ENCODE assay signal across 8 cellular contexts in the genomic region with DNA sequence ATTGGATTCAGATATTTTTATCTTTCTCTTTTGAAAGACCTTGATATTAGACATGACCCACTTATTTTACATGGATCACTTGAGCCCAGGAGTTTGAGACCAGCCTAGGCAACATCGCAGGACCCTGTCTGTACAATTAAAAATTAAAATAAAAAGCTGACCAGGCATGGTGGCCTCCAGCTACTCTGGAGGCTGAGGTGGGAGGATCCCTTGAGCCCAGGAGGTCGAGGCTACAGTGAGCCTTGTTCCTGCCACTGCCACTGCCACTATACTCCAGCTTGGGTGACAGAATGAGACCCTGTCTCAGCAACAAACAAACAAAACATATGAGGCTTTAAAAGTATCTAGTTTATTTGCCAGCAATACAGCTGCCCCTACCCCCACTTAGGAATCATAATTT. TPM values are rescaled to one million over a fixed set of nuclear protein-coding genes. Genes with fewer than 3 reads are reported as not detected.
DNase-seq lines count a peak whose midpoint lies in the region; ATAC-seq and TF ChIP-seq lines count a peak whose summit lies in the region.

No MANE protein-coding gene starts in this region.

- CTCF ChIA-PET in HEK293 (lab: Yijun Ruan, JAX), result interaction anchor here (1.0 to 1.8 kb wide), 2 partner anchors 53 to 135 kb away, joined by 4 read pairs; no protein-coding TSS in a partner anchor
- CTCF ChIA-PET in WTC11 (lab: Charles Lee), result interaction anchor here (1.0 kb wide), 1 partner anchor 135 kb away, joined by 3 read pairs; no protein-coding TSS in a partner anchor

- peaks cover 0 to 12% of the 10 kb centered on the region in 2 experiments; a peak in 1 of 3 replicates for H3K36me3 ChIP-seq in HEK293 (ENCODE audit: control insufficient read depth in 2 of 2, insufficient read depth in 1 of 2, low read length in 2 of 2)

- H3K4me1 Mint-ChIP-seq in WTC11, result peaks cover 21% of the 10 kb centered on the region
- peaks cover 10% of the 10 kb centered on the region for H3K4me1 Mint-ChIP-seq in glutamatergic neuron (ENCODE audit: low read depth, unreplicated experiment)
- peaks cover 48% of the 10 kb centered on the region for H3K4me1 Mint-ChIP-seq in stimulated activated memory B cell treated with anti-CD40 and anti-IgM and Interleukin-4, amounts not matched to agents 10 μg/mL and 1 μg/mL and 100 μg/mL, for 72 hours

- no peak overlapping the region for H3K27ac ChIP-seq in HEK293 (ENCODE audit: extremely low read depth, low read depth, low read length)

- no peak for TF ChIP-seq CTCF in HEK293 (tag by site-specific recombination; IDR thresholded peaks at IDR 0.05)
- no peak for TF ChIP-seq CTCF in WTC11 (IDR thresholded peaks at IDR 0.05)
- TF ChIP-seq CTCF in glutamatergic neuron (IDR thresholded peaks at IDR 0.05; ENCODE audit: partially characterized antibody, unreplicated experiment), result no peak

- H3K4me1 ChIP-seq in HEK293 (ENCODE audit: control insufficient read depth, insufficient read depth, low read length), result no peaks in the 10 kb centered on the region

- no peak for DNase-seq in WTC11 (ENCODE audit: low spot score)
- no peak for DNase-seq in glutamatergic neuron
- no peak for DNase-seq in NK-92 treated with Interleukin-12 subunit alpha and Interleukin-12 subunit beta, amount 100 ng/mL, for 24 hours (lab: John Stamatoyannopoulos, UW)
- no peak for DNase-seq in DMS79 treated with DMSO at 0.1 percent for 48 hours (lab: John Stamatoyannopoulos, UW)
- no peak for DNase-seq in midbrain (lab: John Stamatoyannopoulos, UW)

- H3K27ac Mint-ChIP-seq in WTC11 (0 out of 2 replicates have a peak overlapping the region, but pooled peaks have one; percentile 96), glutamatergic neuron (ENCODE audit: unreplicated experiment) (no peak overlapping the region)
- peak overlapping the region; percentile 98 for H3K27ac Mint-ChIP-seq in stimulated activated memory B cell treated with anti-CD40 and anti-IgM and Interleukin-4, amounts not matched to agents 10 μg/mL and 1 μg/mL and 100 μg/mL, for 72 hours

- H3K36me3 Mint-ChIP-seq in WTC11, result peaks cover 19% of the 10 kb centered on the region
- no peaks in the 10 kb centered on the region for H3K36me3 Mint-ChIP-seq in glutamatergic neuron (ENCODE audit: unreplicated experiment)
- peaks cover 9% of the 10 kb centered on the region for H3K36me3 Mint-ChIP-seq in stimulated activated memory B cell treated with anti-CD40 and anti-IgM and Interleukin-4, amounts not matched to agents 10 μg/mL and 1 μg/mL and 100 μg/mL, for 72 hours

- H3K4me3 Mint-ChIP-seq in WTC11 (peak overlapping the region; percentile 96), glutamatergic neuron (ENCODE audit: unreplicated experiment) (peak overlapping the region; percentile 89)
- peak overlapping the region; percentile 98 for H3K4me3 Mint-ChIP-seq in stimulated activated memory B cell treated with anti-CD40 and anti-IgM and Interleukin-4, amounts not matched to agents 10 μg/mL and 1 μg/mL and 100 μg/mL, for 72 hours

- no peaks in the 10 kb centered on the region for H3K27me3 Mint-ChIP-seq in WTC11 (ENCODE audit: low read depth)
- no peaks in the 10 kb centered on the region for H3K27me3 Mint-ChIP-seq in glutamatergic neuron (ENCODE audit: unreplicated experiment)
- H3K27me3 Mint-ChIP-seq in stimulated activated memory B cell treated with anti-CD40 and anti-IgM and Interleukin-4, amounts not matched to agents 10 μg/mL and 1 μg/mL and 100 μg/mL, for 72 hours, result no peaks in the 10 kb centered on the region

- ATAC-seq in WTC11 (no peak), HG02938 (IDR thresholded peaks at IDR 0.05; ENCODE audit: unreplicated experiment) (no peak)
- ATAC-seq in stimulated activated memory B cell treated with anti-CD40 and anti-IgM and Interleukin-4, amounts not matched to agents 10 μg/mL and 1 μg/mL and 100 μg/mL, for 72 hours, result no peak

- no peaks in the 10 kb centered on the region for H3K9me3 ChIP-seq in HEK293 (ENCODE audit: control insufficient read depth, insufficient read depth, low read depth, low read length)

- H3K4me3 ChIP-seq in HEK293 (ENCODE audit: low read depth, low read length), result peak overlapping the region; percentile 94; the same call in 1 of the 2 replicates

- POLR2A ChIA-PET in HEK293 (lab: Yijun Ruan, JAX), result no interaction called here
- POLR2A ChIA-PET in WTC11 (lab: Charles Lee), result no interaction called here

- H3K9me3 Mint-ChIP-seq in WTC11 (no peaks in the 10 kb centered on the region), glutamatergic neuron (ENCODE audit: unreplicated experiment) (peaks cover 2% of the 10 kb centered on the region)
- H3K9me3 Mint-ChIP-seq in stimulated activated memory B cell treated with anti-CD40 and anti-IgM and Interleukin-4, amounts not matched to agents 10 μg/mL and 1 μg/mL and 100 μg/mL, for 72 hours, result no peaks in the 10 kb centered on the region

TF ChIP-seq in HEK293, 187 proteins besides CTCF, POLR2A, EP300 and RAD21:
- no peak for TF ChIP-seq ZNF561 (tag by site-specific recombination; IDR thresholded peaks at IDR 0.05; ENCODE audit: borderline replicate concordance)

TF ChIP-seq in WTC11, 78 proteins besides CTCF, POLR2A, EP300 and RAD21 (continues in another document):
- TF ChIP-seq SP1 (CRISPR knock-in tag; conservative IDR thresholded peaks at IDR 0.05), result no peak
- no peak for TF ChIP-seq ESRRA (CRISPR knock-in tag; IDR thresholded peaks at IDR 0.05; ENCODE audit: borderline replicate concordance)
- no peak for TF ChIP-seq OVOL2 (CRISPR knock-in tag; IDR thresholded peaks at IDR 0.05; ENCODE audit: borderline replicate concordance)
- no peak for TF ChIP-seq GTF2I (CRISPR knock-in tag; conservative IDR thresholded peaks at IDR 0.05)
- TF ChIP-seq ATF1 (CRISPR knock-in tag; IDR thresholded peaks at IDR 0.05), result no peak
- TF ChIP-seq ATF6 (CRISPR knock-in tag; IDR thresholded peaks at IDR 0.05), result no peak
- TF ChIP-seq, protein P1, sequence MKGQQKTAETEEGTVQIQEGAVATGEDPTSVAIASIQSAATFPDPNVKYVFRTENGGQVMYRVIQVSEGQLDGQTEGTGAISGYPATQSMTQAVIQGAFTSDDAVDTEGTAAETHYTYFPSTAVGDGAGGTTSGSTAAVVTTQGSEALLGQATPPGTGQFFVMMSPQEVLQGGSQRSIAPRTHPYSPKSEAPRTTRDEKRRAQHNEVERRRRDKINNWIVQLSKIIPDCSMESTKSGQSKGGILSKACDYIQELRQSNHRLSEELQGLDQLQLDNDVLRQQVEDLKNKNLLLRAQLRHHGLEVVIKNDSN (CRISPR knock-in tag; IDR thresholded peaks at IDR 0.05), result no peak
- TF ChIP-seq NR3C1 (CRISPR knock-in tag; conservative IDR thresholded peaks at IDR 0.05; ENCODE audit: low read depth), result no peak
- TF ChIP-seq E2F4 (CRISPR knock-in tag; IDR thresholded peaks at IDR 0.05; ENCODE audit: borderline replicate concordance, low read depth), result no peak
- no peak for TF ChIP-seq RORB (CRISPR knock-in tag; IDR thresholded peaks at IDR 0.05)
- TF ChIP-seq CBFB (CRISPR knock-in tag; IDR thresholded peaks at IDR 0.05; ENCODE audit: low read depth), result no peak
- TF ChIP-seq ZNF416 (CRISPR knock-in tag; IDR thresholded peaks at IDR 0.05), result no peak
- TF ChIP-seq, protein P2, sequence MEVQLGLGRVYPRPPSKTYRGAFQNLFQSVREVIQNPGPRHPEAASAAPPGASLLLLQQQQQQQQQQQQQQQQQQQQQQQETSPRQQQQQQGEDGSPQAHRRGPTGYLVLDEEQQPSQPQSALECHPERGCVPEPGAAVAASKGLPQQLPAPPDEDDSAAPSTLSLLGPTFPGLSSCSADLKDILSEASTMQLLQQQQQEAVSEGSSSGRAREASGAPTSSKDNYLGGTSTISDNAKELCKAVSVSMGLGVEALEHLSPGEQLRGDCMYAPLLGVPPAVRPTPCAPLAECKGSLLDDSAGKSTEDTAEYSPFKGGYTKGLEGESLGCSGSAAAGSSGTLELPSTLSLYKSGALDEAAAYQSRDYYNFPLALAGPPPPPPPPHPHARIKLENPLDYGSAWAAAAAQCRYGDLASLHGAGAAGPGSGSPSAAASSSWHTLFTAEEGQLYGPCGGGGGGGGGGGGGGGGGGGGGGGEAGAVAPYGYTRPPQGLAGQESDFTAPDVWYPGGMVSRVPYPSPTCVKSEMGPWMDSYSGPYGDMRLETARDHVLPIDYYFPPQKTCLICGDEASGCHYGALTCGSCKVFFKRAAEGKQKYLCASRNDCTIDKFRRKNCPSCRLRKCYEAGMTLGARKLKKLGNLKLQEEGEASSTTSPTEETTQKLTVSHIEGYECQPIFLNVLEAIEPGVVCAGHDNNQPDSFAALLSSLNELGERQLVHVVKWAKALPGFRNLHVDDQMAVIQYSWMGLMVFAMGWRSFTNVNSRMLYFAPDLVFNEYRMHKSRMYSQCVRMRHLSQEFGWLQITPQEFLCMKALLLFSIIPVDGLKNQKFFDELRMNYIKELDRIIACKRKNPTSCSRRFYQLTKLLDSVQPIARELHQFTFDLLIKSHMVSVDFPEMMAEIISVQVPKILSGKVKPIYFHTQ (CRISPR knock-in tag; IDR thresholded peaks at IDR 0.05), result no peak
- no peak for TF ChIP-seq IRF2 (CRISPR knock-in tag; IDR thresholded peaks at IDR 0.05; ENCODE audit: borderline replicate concordance, low read depth)

RNA-seq across cellular contexts. Expression of gene RNF7, which starts 1.6 kb away (rescaled TPM):
- total RNA-seq in WTC11 (2021) (129 to 136 TPM (median 133 TPM) in 3 replicates), glutamatergic neuron (ENCODE audit: unreplicated experiment) (95.0 TPM)

RNA-seq across cellular contexts. Expression of gene GRK7, which starts 23.5 kb away (rescaled TPM):
- total RNA-seq in WTC11 (2021) (not detected in 3 replicates), glutamatergic neuron (ENCODE audit: unreplicated experiment) (not detected)
